Comparison of ENCODE assay signal across 1 cellular context in genomic region chr11:4495487-4495886, GRCh38.
TF ChIP-seq lines count a peak whose summit lies in the region.

No MANE protein-coding gene starts in this region.

TF ChIP-seq in K562, 482 proteins besides CTCF, POLR2A, EP300 and RAD21:
- TF ChIP-seq ZNF175 (CRISPR knock-in tag; IDR thresholded peaks at IDR 0.05; ENCODE audit: low read depth) (no peak), FOSL1 (tag; conservative IDR thresholded peaks at IDR 0.05) (0 out of 2 replicates have a peak, but pooled peaks have one; percentile 31), JUND (IDR thresholded peaks at IDR 0.05; ENCODE audit: borderline replicate concordance, low read depth, low read length) (no peak), JUND (tag; IDR thresholded peaks at IDR 0.05; ENCODE audit: borderline replicate concordance, low read depth, low read length) (0 out of 3 replicates have a peak, but pooled peaks have one; percentile 34)
